ENCODE assay signal across 22 cellular contexts in genomic region chr4:147901388-147901787, GRCh38.
"Had no signal": no experiment of that assay in that cellular context is flagged by ENCODE, and none has a peak within 500 bp of the region (broad histone marks: within the 10 kb centered on the region; RNA-seq: fewer than 3 reads in every experiment).

No MANE protein-coding gene starts in this region.

- FAIRE-seq: endometrium had no signal

- DNase-seq: cortex of kidney; effector memory CD4-positive, alpha-beta T cell; foreskin keratinocyte; immature natural killer cell; left colon; left ventricle myocardium superior; mesendoderm; naive B cell; nephron progenitor cell; right cardiac atrium; stimulated activated CD4-positive, alpha-beta T cell treated with anti-CD3 and anti-CD28 coated beads, Interleukin-4, amount 100 ng/mL, for 1 hour; stimulated activated CD8-positive, alpha-beta memory T cell treated with anti-CD3 and anti-CD28 coated beads, Interleukin-4, amount 100 ng/mL, for 48 hours; stimulated activated naive CD8-positive, alpha-beta T cell treated with anti-CD3 and anti-CD28 coated beads, Interleukin-15, Interleukin-2, amounts not matched to agents 100 U/mL and 50 U/mL, for 24 hours; tibial artery; upper lobe of left lung; uterus had no signal

- H3K27ac ChIP-seq: foreskin keratinocyte, tibial artery, upper lobe of left lung, uterus had no signal

- H3K4me3 Mint-ChIP-seq: immature natural killer cell; nephron progenitor cell; stimulated activated effector memory CD8-positive, alpha-beta T cell treated with anti-CD3 and anti-CD28 coated beads, Interleukin-12 subunit alpha, Interleukin-12 subunit beta, amount 100 ng/mL, for 72 hours had no signal

- H3K36me3 ChIP-seq: uterus had no signal

- H3K27me3 Mint-ChIP-seq: naive B cell, progenitor cell of endocrine pancreas had no signal

- ATAC-seq: esophagus mucosa; foreskin keratinocyte; left colon; left ventricle myocardium superior; right cardiac atrium; stimulated activated effector memory CD8-positive, alpha-beta T cell treated with anti-CD3 and anti-CD28 coated beads, Interleukin-12 subunit alpha, Interleukin-12 subunit beta, amount 100 ng/mL, for 72 hours; stimulated activated naive CD8-positive, alpha-beta T cell treated with anti-CD3 and anti-CD28 coated beads, Interleukin-15, Interleukin-2, amounts not matched to agents 100 U/mL and 50 U/mL, for 24 hours had no signal

- H3K4me3 ChIP-seq: lung, smooth muscle cell, tibial artery, upper lobe of left lung, uterus had no signal

- H3K27ac Mint-ChIP-seq: naive B cell; nephron progenitor cell; progenitor cell of endocrine pancreas; stimulated activated effector memory CD8-positive, alpha-beta T cell treated with anti-CD3 and anti-CD28 coated beads, Interleukin-12 subunit alpha, Interleukin-12 subunit beta, amount 100 ng/mL, for 72 hours had no signal

- H3K27me3 ChIP-seq: foreskin keratinocyte, tibial artery, upper lobe of left lung, uterus had no signal

- H3K4me1 Mint-ChIP-seq: immature natural killer cell; naive B cell; nephron progenitor cell; stimulated activated effector memory CD8-positive, alpha-beta T cell treated with anti-CD3 and anti-CD28 coated beads, Interleukin-12 subunit alpha, Interleukin-12 subunit beta, amount 100 ng/mL, for 72 hours had no signal

- H3K4me2 ChIP-seq: smooth muscle cell had no signal

- H3K4me1 ChIP-seq: foreskin keratinocyte, upper lobe of left lung, uterus had no signal

- H3K36me3 Mint-ChIP-seq: naive B cell; stimulated activated effector memory CD8-positive, alpha-beta T cell treated with anti-CD3 and anti-CD28 coated beads, Interleukin-12 subunit alpha, Interleukin-12 subunit beta, amount 100 ng/mL, for 72 hours had no signal

- H3K9me3 ChIP-seq: tibial artery, upper lobe of left lung had no signal
